ENCODE assay signal across 22 cellular contexts in genomic region chr17:55258578-55259135, GRCh38. TPM values are rescaled to one million over a fixed set of nuclear protein-coding genes. Genes with fewer than 3 reads are reported as not detected.
DNase-seq lines count a peak whose midpoint lies in the region; ATAC-seq, FAIRE-seq and TF ChIP-seq lines count a peak whose summit lies in the region.
"Had no signal": no experiment of that assay in that cellular context is flagged by ENCODE, and none has a peak within 500 bp of the region (broad histone marks: within the 10 kb centered on the region; RNA-seq: fewer than 3 reads in every experiment).

No MANE protein-coding gene starts in this region.

- TF ChIP-seq RAD21 in HepG2 (CRISPR knock-in tag; IDR thresholded peaks at IDR 0.05): no peak

- no peaks in the 10 kb centered on the region for H3K36me3 ChIP-seq in HepG2 (replicated peaks in 1 of 2; ENCODE audit: control insufficient read depth in 1 of 2, insufficient read depth in 2 of 2, low read length in 2 of 2)
- H3K36me3 ChIP-seq in right lobe of liver: no peaks in the 10 kb centered on the region
- no peaks in the 10 kb centered on the region for H3K36me3 ChIP-seq in esophagus squamous epithelium
- no peaks in the 10 kb centered on the region for H3K36me3 ChIP-seq in endodermal cell (ENCODE audit: control insufficient read depth, insufficient read depth, low read length)
- H3K36me3 ChIP-seq: BLaER1 treated with 17β-estradiol and CSF1 and Interleukin-3, amounts not matched to agents 10 nM and 100 nM had no signal

- no peak overlapping the region for H3K4me3 Mint-ChIP-seq in endodermal cell
- H3K4me3 Mint-ChIP-seq: B cell; CD4-positive, alpha-beta T cell; CD8-positive, alpha-beta T cell had no signal

- no peaks in the 10 kb centered on the region for H3K27me3 ChIP-seq in HepG2 (ENCODE audit: control insufficient read depth in 1 of 2, insufficient read depth in 2 of 2, low read length in 2 of 2)
- no peaks in the 10 kb centered on the region for H3K27me3 ChIP-seq in right lobe of liver
- H3K27me3 ChIP-seq in esophagus squamous epithelium: peaks cover 0 to 1% (median 0%) of the 10 kb centered on the region in 4 donors
- H3K27me3 ChIP-seq in endodermal cell (ENCODE audit: control insufficient read depth, insufficient read depth, low read length, poor library complexity, severe bottlenecking): peaks cover 28% of the 10 kb centered on the region

- peaks cover 40% of the 10 kb centered on the region for H3K27me3 Mint-ChIP-seq in endodermal cell (ENCODE audit: insufficient read depth)

- POLR2A ChIA-PET in HepG2 (lab: Yijun Ruan, JAX): interaction anchor here (0.7 to 1.7 kb wide), 2 partner anchors 10 to 12 kb away, joined by 3 read pairs; no protein-coding TSS in a partner anchor

- H3K4me3 ChIP-seq in HepG2 (replicated peaks in 1 of 3; ENCODE audit: insufficient read depth in 1 of 3, low read depth in 2 of 3, low read length in 3 of 3) (no peak overlapping the region), right lobe of liver (no peak overlapping the region), esophagus squamous epithelium (no peak overlapping the region), endodermal cell (ENCODE audit: low read length) (no peak overlapping the region)
- H3K4me3 ChIP-seq: A549; BLaER1 treated with 17β-estradiol and CSF1 and Interleukin-3, amounts not matched to agents 10 nM and 100 nM had no signal

- H3K9me3 ChIP-seq in HepG2 (ENCODE audit: low read length): no peaks in the 10 kb centered on the region
- no peaks in the 10 kb centered on the region for H3K9me3 ChIP-seq in right lobe of liver
- no peaks in the 10 kb centered on the region for H3K9me3 ChIP-seq in esophagus squamous epithelium
- peaks cover 6% of the 10 kb centered on the region for H3K9me3 ChIP-seq in endodermal cell (ENCODE audit: control insufficient read depth, low read length)
- H3K9me3 ChIP-seq: Caco-2 had no signal

- H3K4me1 ChIP-seq in HepG2 (ENCODE audit: insufficient read depth, low read length) (peaks cover 28% of the 10 kb centered on the region), right lobe of liver (peaks cover 0 to 4% (median under 1%) of the 10 kb centered on the region in 4 donors), esophagus squamous epithelium (peaks cover 0 to 45% (median 6%) of the 10 kb centered on the region in 3 donors), endodermal cell (ENCODE audit: control insufficient read depth, insufficient read depth, low read length) (no peaks in the 10 kb centered on the region)
- H3K4me1 ChIP-seq: A549; BLaER1 treated with 17β-estradiol and CSF1 and Interleukin-3, amounts not matched to agents 10 nM and 100 nM; Caco-2 had no signal

- no peaks in the 10 kb centered on the region for H3K36me3 Mint-ChIP-seq in endodermal cell (ENCODE audit: low read depth)
- H3K36me3 Mint-ChIP-seq: CD8-positive, alpha-beta T cell had no signal

- no peak for DNase-seq in HepG2 (ENCODE audit: low spot score)
- no peak for DNase-seq in right lobe of liver
- no peak for DNase-seq in esophagus squamous epithelium (lab: John Stamatoyannopoulos, UW)
- DNase-seq in endodermal cell: no peak
- no peak for DNase-seq in activated naive CD4-positive, alpha-beta T cell treated with anti-CD3 and anti-CD28 coated beads, Interleukin-2, amount 50 U/mL, for 16 hours
- DNase-seq: AML-193; Caco-2; Calu3; CD4-positive, alpha-beta T cell; CD8-positive, alpha-beta T cell; GF-D8 had no signal

- FAIRE-seq in HepG2 (lab: Jason Lieb, UNC): no peak
- FAIRE-seq: D721Med, G401.6, GM12891, GM19239 had no signal

- H3K79me2 ChIP-seq in HepG2 (ENCODE audit: insufficient read depth, low read length): no peaks in the 10 kb centered on the region

- H3K27ac ChIP-seq in HepG2 (ENCODE audit: extremely low read length, insufficient read depth, low read length) (no peak overlapping the region), right lobe of liver (no peak overlapping the region), esophagus squamous epithelium (peak overlapping the region in 3 of 4 donors; percentile 60 to 81 (median 73)), endodermal cell (ENCODE audit: low read depth, low read length) (no peak overlapping the region)
- H3K27ac ChIP-seq: 22Rv1; A549; BLaER1 treated with 17β-estradiol and CSF1 and Interleukin-3, amounts not matched to agents 10 nM and 100 nM; C4-2B had no signal

- intact Hi-C loops in HepG2 (cut with micrococcal nuclease; ENCODE audit: unreplicated experiment): no loop called here
- intact Hi-C loops in right lobe of liver (cut with DNase I): no loop called here
- intact Hi-C loops in esophagus squamous epithelium (cut with DNase I): no loop called here

- H2AFZ ChIP-seq in HepG2 (ENCODE audit: low read length): no peak overlapping the region

- TF ChIP-seq POLR2A in HepG2 (IDR thresholded peaks at IDR 0.05; ENCODE audit: insufficient read depth in 1 of 2, low read depth in 2 of 2, low read length in 2 of 2) (no peak), right lobe of liver (IDR thresholded peaks at IDR 0.05) (no peak), esophagus squamous epithelium (IDR thresholded peaks at IDR 0.05) (no peak)

- peaks cover 3% of the 10 kb centered on the region for H3K4me1 Mint-ChIP-seq in endodermal cell

- ATAC-seq in HepG2 (no peak), right lobe of liver (no peak)
- ATAC-seq: A549; CD8-positive, alpha-beta T cell had no signal

- TF ChIP-seq EP300 in HepG2 (IDR thresholded peaks at IDR 0.05; ENCODE audit: low read depth in 2 of 2, low read length in 2 of 2): no peak
- TF ChIP-seq EP300 in HepG2 (CRISPR knock-in tag; IDR thresholded peaks at IDR 0.05; ENCODE audit: borderline replicate concordance): no peak

- TF ChIP-seq CTCF in HepG2 (CRISPR knock-in tag; IDR thresholded peaks at IDR 0.05) (no peak), right lobe of liver (IDR thresholded peaks at IDR 0.05) (no peak), esophagus squamous epithelium (IDR thresholded peaks at IDR 0.05) (no peak), endodermal cell (conservative IDR thresholded peaks at IDR 0.05) (no peak)

- no peak overlapping the region for H3K27ac Mint-ChIP-seq in endodermal cell
- H3K27ac Mint-ChIP-seq: B cell; CD4-positive, alpha-beta T cell; CD8-positive, alpha-beta T cell had no signal

- H4K20me1 ChIP-seq in HepG2 (ENCODE audit: insufficient read depth, low read length): no peaks in the 10 kb centered on the region
- H4K20me1 ChIP-seq: BLaER1 treated with 17β-estradiol and CSF1 and Interleukin-3, amounts not matched to agents 10 nM and 100 nM had no signal

- peaks cover 5% of the 10 kb centered on the region for H3K9me3 Mint-ChIP-seq in endodermal cell
- H3K9me3 Mint-ChIP-seq: CD4-positive, alpha-beta T cell had no signal

- CTCF ChIA-PET in HepG2 (lab: Yijun Ruan, JAX; ENCODE audit: low intra/inter-chr PET ratio, low total read pairs): no interaction called here

- no peak overlapping the region for H3K9ac ChIP-seq in HepG2 (ENCODE audit: insufficient read depth, low read depth, low read length)
- H3K9ac ChIP-seq in endodermal cell (ENCODE audit: extremely low read depth, low read length, poor library complexity, severe bottlenecking): no peak overlapping the region
- H3K9ac ChIP-seq: BLaER1 treated with 17β-estradiol and CSF1 and Interleukin-3, amounts not matched to agents 10 nM and 100 nM had no signal

- in situ Hi-C loops in HepG2 (cut with HindIII; ENCODE audit: extremely low pct_ligation_motif_present, low pct_unique_long_range_greater_than_20kb): no loop called here

- no peak overlapping the region for H3K4me2 ChIP-seq in HepG2 (ENCODE audit: low read depth, low read length)
- H3K4me2 ChIP-seq: A549; BLaER1 treated with 17β-estradiol and CSF1 and Interleukin-3, amounts not matched to agents 10 nM and 100 nM had no signal

- WGBS in HepG2 (ENCODE audit: low lambda C conversion rate): 86% methylated on average over 3 of the region's 3 CpGs
- 80% methylated on average over 3 of the region's 3 CpGs for WGBS in right lobe of liver (ENCODE audit: insufficient coverage, low coverage, low lambda C conversion rate, missing lambda C conversion rate)
- 85 to 86% methylated on average over 3 of the region's 3 CpGs for WGBS in esophagus squamous epithelium, 2 donors
- 88 to 97% methylated on average over 3 of the region's 3 CpGs for WGBS in endodermal cell (ENCODE audit: insufficient coverage in 1 of 2, insufficient read length in 1 of 2), 2 experiments

- no TSS peak for BruUV-seq in HepG2 (replicated peaks; lab: Mats Ljungman, UMichigan)

TF ChIP-seq in HepG2, 621 proteins besides CTCF, POLR2A, EP300 and RAD21 (continues in another document):
- peak; percentile 78 for TF ChIP-seq ZNF629 (CRISPR knock-in tag; conservative IDR thresholded peaks at IDR 0.05)

RNA-seq across cellular contexts. Expression of gene HLF, which starts 6.1 kb away (rescaled TPM):
- total RNA-seq in HepG2 (2016; rRNA removed; fragmentation: Illumina TruSeq; extraction: Trizol) (197 and 202 TPM in 2 replicates), right lobe of liver (10 to 100 TPM; 16.4 to 96.9 (median 42.6) TPM), esophagus squamous epithelium (10 to 100 TPM in 3 of 4 donors, 1 to 10 TPM in 1; 7.7 to 55.1 (median 22.8) TPM), endodermal cell (not detected)
- 34.5 and 39.5 TPM in 2 replicates for total RNA-seq in HepG2 (2016; cell fraction: cytosol; rRNA removed; fragmentation: Illumina TruSeq; extraction: Trizol; ENCODE audit: low read depth)
- 175 and 198 TPM in 2 replicates for total RNA-seq in HepG2 (2016; cell fraction: insoluble cytoplasmic fraction; rRNA removed; fragmentation: Illumina TruSeq; extraction: Trizol)
- 156 and 157 TPM in 2 replicates for total RNA-seq in HepG2 (2016; cell fraction: membrane; rRNA removed; fragmentation: Illumina TruSeq; extraction: Trizol)
- 187 and 216 TPM in 2 replicates for total RNA-seq in HepG2 (2016; cell fraction: nucleus; rRNA removed; fragmentation: Illumina TruSeq; extraction: Trizol)
- 346 and 353 TPM in 2 replicates for polyA plus RNA-seq in HepG2 (2011; rRNA removed)
- 266 and 275 TPM in 2 replicates for polyA plus RNA-seq in HepG2 (2011; cell fraction: cytosol; rRNA removed)
- 442 and 465 TPM in 2 replicates for polyA plus RNA-seq in HepG2 (2011; cell fraction: nucleus; rRNA removed)
- polyA plus RNA-seq in HepG2 (2012): 217 and 233 TPM in 2 replicates
- 21.4 and 26.2 TPM in 2 replicates for polyA plus RNA-seq in HepG2 (2016; cell fraction: cytosol; fragmentation: Illumina TruSeq; extraction: Trizol; ENCODE audit: low read depth)
- polyA plus RNA-seq in HepG2 (2016; cell fraction: insoluble cytoplasmic fraction; fragmentation: Illumina TruSeq; extraction: Trizol; ENCODE audit: low read depth): 217 and 237 TPM in 2 replicates
- 106 and 107 TPM in 2 replicates for polyA plus RNA-seq in HepG2 (2016; cell fraction: membrane; fragmentation: Illumina TruSeq; extraction: Trizol; ENCODE audit: low read depth)
- 258 and 265 TPM in 2 replicates for polyA plus RNA-seq in HepG2 (2016; cell fraction: nucleus; fragmentation: Illumina TruSeq; extraction: Trizol; ENCODE audit: insufficient read depth, low read depth)
- polyA minus RNA-seq in HepG2 (2011; rRNA and poly(A)+ RNA removed; ENCODE audit: low replicate concordance): 1.0 and 1,188 TPM in 2 replicates
- 240 and 275 TPM in 2 replicates for polyA minus RNA-seq in HepG2 (2011; cell fraction: cytosol; rRNA and poly(A)+ RNA removed)
- polyA minus RNA-seq in HepG2 (2011; cell fraction: nucleus; rRNA and poly(A)+ RNA removed): 508 and 622 TPM in 2 replicates
- 0.11 TPM for polyA plus RNA-seq in endodermal cell (2013, experiment 1 of 2)
- polyA plus RNA-seq in endodermal cell (2013, experiment 2 of 2): 0.21 TPM
- total RNA-seq: A172, B cell had no signal
- polyA plus RNA-seq: BJ had no signal

Comparison
In these comparisons a context has a peak if more than half of its experiments do, and no peak if none do; other contexts are left out.
1. H3K27ac ChIP-seq: peak in esophagus squamous epithelium (3 of 4); none in HepG2 (single experiment), right lobe of liver (0 of 3) and endodermal cell (single experiment).
2. RNA of gene HLF, which starts 6.1 kb away (total RNA-seq): 34.5 to 216 TPM in HepG2, 16.4 to 96.9 TPM in right lobe of liver and 7.7 to 55.1 TPM in esophagus squamous epithelium; not detected in endodermal cell; every median in the first group is over 4 times any median in the second.